ENCODE assay signal across 25 cellular contexts in the genomic region with DNA sequence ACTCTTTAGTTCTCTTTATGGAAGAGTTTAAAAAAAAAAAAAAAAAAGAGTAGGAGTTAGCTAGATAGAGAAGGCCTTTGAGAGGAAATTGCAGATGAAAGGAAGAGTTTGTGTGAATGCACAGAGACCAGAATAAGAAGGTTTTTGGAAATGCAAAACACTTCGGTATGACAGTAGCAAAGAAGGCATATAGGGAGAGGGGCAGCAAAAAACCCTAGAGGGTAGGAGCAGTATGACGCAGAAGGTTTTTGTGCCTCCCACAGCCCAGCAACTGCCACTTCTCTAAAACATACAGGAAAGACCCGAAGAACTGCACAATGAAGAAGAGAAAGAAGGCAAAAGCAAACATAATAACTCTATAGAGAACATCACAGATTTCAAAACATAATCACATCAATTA.
"Had no signal": no experiment of that assay in that cellular context is flagged by ENCODE, and none has a peak within 500 bp of the region (broad histone marks: within the 10 kb centered on the region; RNA-seq: fewer than 3 reads in every experiment).

No MANE protein-coding gene starts in this region.

- H3K9me3 Mint-ChIP-seq: activated naive CD4-positive, alpha-beta T cell treated with anti-CD3 and anti-CD28 coated beads, Interleukin-2, amount 10 ng/mL, durations not matched to agents 7 days and 5 days; mesothelial cell of epicardium; natural killer cell treated with Interleukin-12 subunit alpha and Interleukin-12 subunit beta and Interleukin-15 and Interleukin-18, amount 100 ng/mL, for 72 hours; stimulated activated naive CD8-positive, alpha-beta T cell treated with anti-CD3 and anti-CD28 coated beads, Interleukin-15, Interleukin-2, amounts not matched to agents 100 ng/mL and 50 ng/mL, for 24 hours; T-cell; T-helper 2 cell treated with Interferon-gamma antibody and Interleukin-4, amounts not matched to agents 5 μg/mL and 100 μg/mL, for 36 hours had no signal

- H3K27ac Mint-ChIP-seq: activated naive CD4-positive, alpha-beta T cell treated with anti-CD3 and anti-CD28 coated beads, Interleukin-2, amount 10 ng/mL, durations not matched to agents 7 days and 5 days; mesothelial cell of epicardium; natural killer cell treated with Interleukin-12 subunit alpha and Interleukin-12 subunit beta and Interleukin-15 and Interleukin-18, amount 100 ng/mL, for 72 hours; stimulated activated naive CD8-positive, alpha-beta T cell treated with anti-CD3 and anti-CD28 coated beads, Interleukin-15, Interleukin-2, amounts not matched to agents 100 ng/mL and 50 ng/mL, for 24 hours; T-cell; T-helper 2 cell treated with Interferon-gamma antibody and Interleukin-4, amounts not matched to agents 5 μg/mL and 100 μg/mL, for 36 hours had no signal

- H3K36me3 ChIP-seq: adrenal gland, esophagus muscularis mucosa, neutrophil, pancreas, right atrium auricular region, spleen, tibial artery had no signal

- FAIRE-seq: astrocyte, endothelial cell of umbilical vein, frontal cortex, pancreas had no signal

- H3K4me3 ChIP-seq: adrenal gland, esophagus muscularis mucosa, pancreas, psoas muscle, right atrium auricular region, spleen, tibial artery had no signal

- DNase-seq: activated effector memory CD4-positive, alpha-beta T cell treated with anti-CD3 and anti-CD28 coated beads, Interleukin-2, amount 50 U/mL, for 16 hours; activated naive CD4-positive, alpha-beta T cell treated with anti-CD3 and anti-CD28 coated beads, Interleukin-2, amount 10 ng/mL, durations not matched to agents 7 days and 5 days; activated T-cell treated with anti-CD3 and anti-CD28 coated beads for 4 hours; adrenal gland; central memory CD4-positive, alpha-beta T cell; effector memory CD4-positive, alpha-beta T cell; hippocampal formation; left ventricle myocardium superior; mammary epithelial cell; pancreas; psoas muscle; spleen; stimulated activated CD4-positive, alpha-beta T cell treated with anti-CD3 and anti-CD28 coated beads, Interleukin-4, amount 100 ng/mL, for 1 hour; T-cell; tibial artery had no signal

- H3K36me3 Mint-ChIP-seq: activated naive CD4-positive, alpha-beta T cell treated with anti-CD3 and anti-CD28 coated beads, Interleukin-2, amount 10 ng/mL, durations not matched to agents 7 days and 5 days; mesothelial cell of epicardium; natural killer cell treated with Interleukin-12 subunit alpha and Interleukin-12 subunit beta and Interleukin-15 and Interleukin-18, amount 100 ng/mL, for 72 hours; T-cell had no signal

- H3K9me3 ChIP-seq: adrenal gland, esophagus muscularis mucosa, neutrophil, pancreas, psoas muscle, right atrium auricular region, spleen, tibial artery had no signal

- H3K4me1 ChIP-seq: adrenal gland, esophagus muscularis mucosa, pancreas, psoas muscle, right atrium auricular region, spleen, tibial artery had no signal

- H3K27ac ChIP-seq: adrenal gland, esophagus muscularis mucosa, neutrophil, pancreas, psoas muscle, right atrium auricular region, spleen, tibial artery had no signal

- H3K27me3 Mint-ChIP-seq: activated naive CD4-positive, alpha-beta T cell treated with anti-CD3 and anti-CD28 coated beads, Interleukin-2, amount 10 ng/mL, durations not matched to agents 7 days and 5 days; stimulated activated naive CD8-positive, alpha-beta T cell treated with anti-CD3 and anti-CD28 coated beads, Interleukin-15, Interleukin-2, amounts not matched to agents 100 ng/mL and 50 ng/mL, for 24 hours had no signal

- H3K27me3 ChIP-seq: adrenal gland, neutrophil, pancreas, right atrium auricular region, spleen, tibial artery had no signal

- H3K4me1 Mint-ChIP-seq: activated naive CD4-positive, alpha-beta T cell treated with anti-CD3 and anti-CD28 coated beads, Interleukin-2, amount 10 ng/mL, durations not matched to agents 7 days and 5 days; mesothelial cell of epicardium had no signal

- ATAC-seq: left ventricle myocardium superior; natural killer cell treated with Interleukin-12 subunit alpha and Interleukin-12 subunit beta and Interleukin-15 and Interleukin-18, amount 100 ng/mL, for 72 hours; pancreas; psoas muscle had no signal

- H3K4me3 Mint-ChIP-seq: activated naive CD4-positive, alpha-beta T cell treated with anti-CD3 and anti-CD28 coated beads, Interleukin-2, amount 10 ng/mL, durations not matched to agents 7 days and 5 days; mesothelial cell of epicardium; natural killer cell treated with Interleukin-12 subunit alpha and Interleukin-12 subunit beta and Interleukin-15 and Interleukin-18, amount 100 ng/mL, for 72 hours; stimulated activated naive CD8-positive, alpha-beta T cell treated with anti-CD3 and anti-CD28 coated beads, Interleukin-15, Interleukin-2, amounts not matched to agents 100 ng/mL and 50 ng/mL, for 24 hours; T-cell; T-helper 2 cell treated with Interferon-gamma antibody and Interleukin-4, amounts not matched to agents 5 μg/mL and 100 μg/mL, for 36 hours had no signal
